1 cellular context compared by ENCODE assay signal in genomic region chr1:43282220-43283195, GRCh38.
TF ChIP-seq lines count a peak whose summit lies in the region.

No MANE protein-coding gene starts in this region.

TF ChIP-seq in HepG2, 621 proteins besides CTCF, POLR2A, EP300 and RAD21 (continued from another document and continues in another):
- TF ChIP-seq MTF2 (CRISPR knock-in tag; IDR thresholded peaks at IDR 0.05; ENCODE audit: borderline replicate concordance) (0 out of 2 replicates have a peak, but pooled peaks have one; percentile 36), TRIM24 (CRISPR knock-in tag; IDR thresholded peaks at IDR 0.05) (0 out of 2 replicates have a peak, but pooled peaks have one; percentile 13), FOXP4 (CRISPR knock-in tag; IDR thresholded peaks at IDR 0.05) (peak; percentile 60), ZNF460 (CRISPR knock-in tag; IDR thresholded peaks at IDR 0.05; ENCODE audit: borderline replicate concordance) (no peak; the same call in 1 of the 2 replicates), ZKSCAN8 (CRISPR knock-in tag; IDR thresholded peaks at IDR 0.05; ENCODE audit: borderline replicate concordance) (0 out of 2 replicates have a peak, but pooled peaks have one; percentile 50), BORCS8-MEF2B (CRISPR knock-in tag; IDR thresholded peaks at IDR 0.05) (no peak), SIX1 (CRISPR knock-in tag; IDR thresholded peaks at IDR 0.05; ENCODE audit: borderline replicate concordance) (no peak), SNRNP70 (IDR thresholded peaks at IDR 0.05; ENCODE audit: low read depth, low read length) (no peak), HOXD1 (CRISPR knock-in tag; IDR thresholded peaks at IDR 0.05) (no peak), UBTF (CRISPR knock-in tag; IDR thresholded peaks at IDR 0.05) (peak; percentile 42; the same call in 1 of the 2 replicates), ZNF644 (CRISPR knock-in tag; IDR thresholded peaks at IDR 0.05; ENCODE audit: low read depth) (peak; percentile 90), PAXIP1 (CRISPR knock-in tag; conservative IDR thresholded peaks at IDR 0.05) (peak; percentile 72), HES4 (CRISPR knock-in tag; IDR thresholded peaks at IDR 0.05; ENCODE audit: borderline replicate concordance) (no peak), RARA (CRISPR knock-in tag; IDR thresholded peaks at IDR 0.05) (peak; percentile 86), DMAP1 (CRISPR knock-in tag; IDR thresholded peaks at IDR 0.05) (0 out of 2 replicates have a peak, but pooled peaks have one; percentile 37), MED1 (CRISPR knock-in tag; IDR thresholded peaks at IDR 0.05) (peak; percentile 55; the same call in 1 of the 2 replicates), ZSCAN29 (CRISPR knock-in tag; conservative IDR thresholded peaks at IDR 0.05) (no peak), ZNF687 (CRISPR knock-in tag; IDR thresholded peaks at IDR 0.05) (peak; percentile 52), EED (CRISPR knock-in tag; IDR thresholded peaks at IDR 0.05) (no peak), ZBTB38 (CRISPR knock-in tag; IDR thresholded peaks at IDR 0.05) (no peak), MIER2 (CRISPR knock-in tag; IDR thresholded peaks at IDR 0.05) (peak; percentile 71; the same call in 1 of the 2 replicates), ZBTB40 (IDR thresholded peaks at IDR 0.05) (no peak), ZBTB40 (CRISPR knock-in tag; IDR thresholded peaks at IDR 0.05) (no peak), DBP (CRISPR knock-in tag; IDR thresholded peaks at IDR 0.05; ENCODE audit: not compliant biosample characterization) (no peak), NCOA5 (CRISPR knock-in tag; IDR thresholded peaks at IDR 0.05) (no peak), PPARG (CRISPR knock-in tag; conservative IDR thresholded peaks at IDR 0.05) (peak; percentile 62), KDM5B (CRISPR knock-in tag; IDR thresholded peaks at IDR 0.05; ENCODE audit: borderline replicate concordance) (peak; percentile 60; the same call in 1 of the 2 replicates), ZNF276 (CRISPR knock-in tag; IDR thresholded peaks at IDR 0.05; ENCODE audit: low read depth) (no peak), KLF16 (CRISPR knock-in tag; IDR thresholded peaks at IDR 0.05) (peak in 1 of 2 experiments; percentile 51; a peak in 1 of 4 replicates), BCL6 (CRISPR knock-in tag; IDR thresholded peaks at IDR 0.05) (peak; percentile 80), E2F5 (CRISPR knock-in tag; conservative IDR thresholded peaks at IDR 0.05) (no peak)
